ENCODE assay signal across 12 cellular contexts in the genomic region with DNA sequence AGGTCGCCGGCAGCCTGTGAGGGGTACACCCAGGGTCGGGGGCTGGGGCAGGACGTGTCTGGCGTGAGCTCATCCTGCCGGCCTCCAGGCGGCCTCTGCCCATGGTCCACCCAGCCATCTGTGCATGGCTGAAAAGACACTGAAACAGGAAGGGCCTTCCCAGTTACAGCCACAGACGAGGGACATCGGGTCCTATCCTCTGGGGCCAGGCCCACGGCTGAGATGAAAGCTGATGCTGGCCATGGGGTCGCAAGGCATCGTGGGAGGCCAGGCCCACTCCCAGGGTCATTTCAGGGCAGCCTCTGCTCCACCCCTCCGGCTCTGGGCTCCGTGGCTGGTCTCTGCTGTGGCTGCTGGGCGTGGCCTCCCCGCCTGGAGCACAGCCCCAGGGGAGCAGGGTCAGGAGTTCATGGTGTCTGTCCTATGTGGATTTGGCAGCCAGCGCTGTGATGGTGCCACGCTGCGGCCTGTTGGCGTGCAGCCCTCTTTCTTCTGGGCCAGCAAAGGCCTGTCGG. TPM values are rescaled to one million over a fixed set of nuclear protein-coding genes. Genes with fewer than 3 reads are reported as not detected.
DNase-seq lines count a peak whose midpoint lies in the region; ATAC-seq, FAIRE-seq and TF ChIP-seq lines count a peak whose summit lies in the region.
"Had no signal": no experiment of that assay in that cellular context is flagged by ENCODE, and none has a peak within 500 bp of the region (broad histone marks: within the 10 kb centered on the region; RNA-seq: fewer than 3 reads in every experiment).

No MANE protein-coding gene starts in this region.

- intact Hi-C loops in HepG2 (cut with micrococcal nuclease; ENCODE audit: unreplicated experiment) (no loop called here), heart left ventricle (cut with DNase I) (loop anchor here in 8 of 10 donors (2.0 to 10.0 kb wide), 7 partner anchors 22 to 302 kb away; a partner anchor contains a TSS), aorta (cut with DNase I) (no loop called here)

- no peaks in the 10 kb centered on the region for H3K79me2 ChIP-seq in HepG2 (ENCODE audit: insufficient read depth, low read length)

- WGBS in liver = 37% methylated on average over 21 of the region's 21 CpGs
- WGBS in HepG2 (ENCODE audit: low lambda C conversion rate) = 92% methylated on average over 7 of the region's 21 CpGs
- WGBS in heart left ventricle, 4 donors = 21 to 34% (median 27%) methylated on average over 18 to 21 of the region's 21 CpGs
- WGBS in aorta, 2 donors = 23 to 26% methylated on average over 21 of the region's 21 CpGs

- no peak overlapping the region for H3K4me2 ChIP-seq in HepG2 (ENCODE audit: low read depth, low read length)

- no peak for TF ChIP-seq POLR2A in HepG2 (IDR thresholded peaks at IDR 0.05; ENCODE audit: insufficient read depth in 1 of 2, low read depth in 2 of 2, low read length in 2 of 2)
- no peak for TF ChIP-seq POLR2A in heart left ventricle (IDR thresholded peaks at IDR 0.05)

- TF ChIP-seq EP300 in HepG2 (IDR thresholded peaks at IDR 0.05; ENCODE audit: low read depth in 2 of 2, low read length in 2 of 2) (no peak), HepG2 (CRISPR knock-in tag; IDR thresholded peaks at IDR 0.05; ENCODE audit: borderline replicate concordance) (no peak)

- BruUV-seq in HepG2 (replicated peaks; lab: Mats Ljungman, UMichigan) = no TSS peak

- POLR2A ChIA-PET in HepG2 (lab: Yijun Ruan, JAX) = no interaction called here

- no peak for FAIRE-seq in HepG2 (lab: Jason Lieb, UNC)
- no peak for FAIRE-seq in RCC 7860 (lab: Jason Lieb, UNC)

- TF ChIP-seq CTCF in liver (IDR thresholded peaks at IDR 0.05; ENCODE audit: low read depth, low read length, missing input control) (no peak), HepG2 (CRISPR knock-in tag; IDR thresholded peaks at IDR 0.05) (no peak), heart left ventricle (IDR thresholded peaks at IDR 0.05) (peak in 2 of 12 donors; percentile 11 to 29)

- H3K9ac ChIP-seq in liver (ENCODE audit: low read depth in 1 of 2, low read length in 2 of 2) (peak overlapping the region in 1 of 2 donors; percentile 58), HepG2 (ENCODE audit: insufficient read depth, low read depth, low read length) (no peak overlapping the region)

- peaks cover 18 to 44% (median 31%) of the 10 kb centered on the region in 4 donors for H3K4me1 ChIP-seq in liver (ENCODE audit: control insufficient read depth in 4 of 4, insufficient read depth in 4 of 4, low read length in 3 of 4)
- peaks cover 12% of the 10 kb centered on the region for H3K4me1 ChIP-seq in HepG2 (ENCODE audit: insufficient read depth, low read length)
- H3K4me1 ChIP-seq in heart left ventricle = peaks cover 0 to 45% (median 34%) of the 10 kb centered on the region in 12 donors
- no peaks in the 10 kb centered on the region for H3K4me1 ChIP-seq in aorta (ENCODE audit: control insufficient read depth in 1 of 2, insufficient read depth in 2 of 2, low read length in 2 of 2)

- H4K20me1 ChIP-seq in HepG2 (ENCODE audit: insufficient read depth, low read length) = no peaks in the 10 kb centered on the region

- no peak for DNase-seq in HepG2 (ENCODE audit: low spot score)
- peak; percentile 79 to 93 (median 89) for DNase-seq in heart left ventricle
- DNase-seq in aorta = peak in 1 of 2 donors; percentile 78
- DNase-seq in ecto neural progenitor cell (ENCODE audit: low spot score) = no peak
- DNase-seq in RCC 7860 (ENCODE audit: low spot score) = no peak
- DNase-seq: NCI-H1694; OCI-M1; stimulated activated naive CD8-positive, alpha-beta T cell treated with anti-CD3 and anti-CD28 coated beads, Interleukin-15, amount 100 ng/mL, for 72 hours had no signal

- H3K36me3 ChIP-seq in liver (ENCODE audit: control insufficient read depth in 4 of 4, insufficient read depth in 3 of 4, low read depth in 1 of 4, low read length in 3 of 4) (peaks cover 0 to 9% (median under 1%) of the 10 kb centered on the region in 4 donors), HepG2 (replicated peaks in 1 of 2; ENCODE audit: control insufficient read depth in 1 of 2, insufficient read depth in 2 of 2, low read length in 2 of 2) (peaks cover 12 to 29% of the 10 kb centered on the region in 2 experiments; a peak in 4 of 5 replicates), heart left ventricle (peaks cover 0 to 19% (median 3%) of the 10 kb centered on the region in 9 donors), aorta (ENCODE audit: control insufficient read depth in 1 of 2, insufficient read depth in 2 of 2, low read length in 1 of 2) (no peaks in the 10 kb centered on the region)

- peak overlapping the region in 1 of 2 donors; percentile 48 for H3K27ac ChIP-seq in liver (ENCODE audit: low read depth in 1 of 2, low read length in 2 of 2)
- H3K27ac ChIP-seq in HepG2 (ENCODE audit: extremely low read length, insufficient read depth, low read length) = no peak overlapping the region
- peak overlapping the region in 11 of 12 donors; percentile 13 to 63 (median 52) for H3K27ac ChIP-seq in heart left ventricle
- H3K27ac ChIP-seq in aorta (ENCODE audit: low read depth in 1 of 2, low read length in 2 of 2) = no peak overlapping the region
- H3K27ac ChIP-seq: HL-60 had no signal

- ATAC-seq in HepG2 = no peak
- peak; percentile 45 to 76 (median 72) for ATAC-seq in heart left ventricle
- ATAC-seq in aorta (ENCODE audit: low FRiP score) = peak; percentile 54
- ATAC-seq: stimulated activated naive CD8-positive, alpha-beta T cell treated with anti-CD3 and anti-CD28 coated beads, Interleukin-15, amount 100 ng/mL, for 72 hours had no signal

- H3K27me3 ChIP-seq in liver (ENCODE audit: control insufficient read depth in 4 of 4, insufficient read depth in 4 of 4, low read length in 3 of 4) (no peaks in the 10 kb centered on the region), HepG2 (ENCODE audit: control insufficient read depth in 1 of 2, insufficient read depth in 2 of 2, low read length in 2 of 2) (no peaks in the 10 kb centered on the region), heart left ventricle (no peaks in the 10 kb centered on the region), aorta (ENCODE audit: control insufficient read depth in 1 of 2, insufficient read depth in 2 of 2, low read length in 1 of 2) (no peaks in the 10 kb centered on the region)

- CTCF ChIA-PET in HepG2 (lab: Yijun Ruan, JAX; ENCODE audit: low intra/inter-chr PET ratio, low total read pairs) = no interaction called here

- H3K9me3 ChIP-seq in liver (ENCODE audit: control insufficient read depth in 4 of 4, low read length in 3 of 4) (no peaks in the 10 kb centered on the region), HepG2 (ENCODE audit: low read length) (no peaks in the 10 kb centered on the region), heart left ventricle (no peaks in the 10 kb centered on the region), aorta (ENCODE audit: control insufficient read depth, low read length) (no peaks in the 10 kb centered on the region)

- H2AFZ ChIP-seq in HepG2 (ENCODE audit: low read length) = no peak overlapping the region

- no peak overlapping the region for H3K4me3 ChIP-seq in liver (ENCODE audit: low read depth in 1 of 3, low read length in 3 of 3)
- no peak overlapping the region for H3K4me3 ChIP-seq in HepG2 (replicated peaks in 1 of 3; ENCODE audit: insufficient read depth in 1 of 3, low read depth in 2 of 3, low read length in 3 of 3)
- H3K4me3 ChIP-seq in heart left ventricle = no peak overlapping the region
- no peak overlapping the region for H3K4me3 ChIP-seq in aorta (ENCODE audit: low read length in 2 of 2)

- TF ChIP-seq RAD21 in liver (IDR thresholded peaks at IDR 0.05) (peak; percentile 67 to 74), HepG2 (CRISPR knock-in tag; IDR thresholded peaks at IDR 0.05) (no peak)

- in situ Hi-C loops in HepG2 (cut with HindIII; ENCODE audit: extremely low pct_ligation_motif_present, low pct_unique_long_range_greater_than_20kb) = no loop called here

RNA-seq across cellular contexts. Expression of a gene that starts 16.6 kb away (rescaled TPM):
- total RNA-seq in liver (10 to 100 TPM; 17.6 to 27.3 TPM), HepG2 (2016; rRNA removed; fragmentation: Illumina TruSeq; extraction: Trizol) (7.2 and 10.4 TPM in 2 replicates), heart left ventricle (100 to 1,000 TPM in 7 of 9 donors, 10 to 100 TPM in 2; 61.6 to 209 (median 129) TPM), aorta (100 to 1,000 TPM; 116 to 119 TPM)
- polyA plus RNA-seq in liver (100 to 1,000 TPM in 1 of 2 donors, 10 to 100 TPM in 1; 93.8 to 132 TPM), HepG2 (2011; rRNA removed) (20.1 and 21.1 TPM in 2 replicates), heart left ventricle (100 to 1,000 TPM; 132 to 232 TPM), aorta (100 to 1,000 TPM in 1 of 2 donors, 10 to 100 TPM in 1; 67.9 to 108 TPM)
- 7.6 and 9.4 TPM in 2 replicates for total RNA-seq in HepG2 (2016; cell fraction: cytosol; rRNA removed; fragmentation: Illumina TruSeq; extraction: Trizol; ENCODE audit: low read depth)
- 5.7 and 10.1 TPM in 2 replicates for total RNA-seq in HepG2 (2016; cell fraction: insoluble cytoplasmic fraction; rRNA removed; fragmentation: Illumina TruSeq; extraction: Trizol)
- 11.1 and 14.0 TPM in 2 replicates for total RNA-seq in HepG2 (2016; cell fraction: membrane; rRNA removed; fragmentation: Illumina TruSeq; extraction: Trizol)
- total RNA-seq in HepG2 (2016; cell fraction: nucleus; rRNA removed; fragmentation: Illumina TruSeq; extraction: Trizol) = 13.6 and 17.3 TPM in 2 replicates
- polyA plus RNA-seq in HepG2 (2011; cell fraction: cytosol; rRNA removed) = 29.7 and 32.0 TPM in 2 replicates
- 42.5 and 51.4 TPM in 2 replicates for polyA plus RNA-seq in HepG2 (2011; cell fraction: nucleus; rRNA removed)
- 133 and 154 TPM in 2 replicates for polyA plus RNA-seq in HepG2 (2012)
- 106 and 119 TPM in 2 replicates for polyA plus RNA-seq in HepG2 (2016; cell fraction: cytosol; fragmentation: Illumina TruSeq; extraction: Trizol; ENCODE audit: low read depth)
- polyA plus RNA-seq in HepG2 (2016; cell fraction: insoluble cytoplasmic fraction; fragmentation: Illumina TruSeq; extraction: Trizol; ENCODE audit: low read depth) = 50.3 and 60.7 TPM in 2 replicates
- polyA plus RNA-seq in HepG2 (2016; cell fraction: membrane; fragmentation: Illumina TruSeq; extraction: Trizol; ENCODE audit: low read depth) = 97.9 and 104 TPM in 2 replicates
- polyA plus RNA-seq in HepG2 (2016; cell fraction: nucleus; fragmentation: Illumina TruSeq; extraction: Trizol; ENCODE audit: insufficient read depth, low read depth) = 168 and 190 TPM in 2 replicates
- polyA minus RNA-seq in HepG2 (2011; rRNA and poly(A)+ RNA removed; ENCODE audit: low replicate concordance) = 20.0 and 29.5 TPM in 2 replicates
- 52.8 and 62.5 TPM in 2 replicates for polyA minus RNA-seq in HepG2 (2011; cell fraction: cytosol; rRNA and poly(A)+ RNA removed)
- 10.4 and 11.5 TPM in 2 replicates for polyA minus RNA-seq in HepG2 (2011; cell fraction: nucleus; rRNA and poly(A)+ RNA removed)

RNA-seq across cellular contexts. Expression of a gene that starts 22.2 kb away (rescaled TPM):
- total RNA-seq in liver = 10 to 100 TPM; 14.6 to 22.3 TPM
- 1 to 10 TPM; 8.4 TPM for polyA plus RNA-seq in liver
- 13.7 and 17.6 TPM in 2 replicates for total RNA-seq in HepG2 (2016; rRNA removed; fragmentation: Illumina TruSeq; extraction: Trizol)
- 1.3 and 1.4 TPM in 2 replicates for total RNA-seq in HepG2 (2016; cell fraction: cytosol; rRNA removed; fragmentation: Illumina TruSeq; extraction: Trizol; ENCODE audit: low read depth)
- total RNA-seq in HepG2 (2016; cell fraction: insoluble cytoplasmic fraction; rRNA removed; fragmentation: Illumina TruSeq; extraction: Trizol) = 12.6 and 15.8 TPM in 2 replicates
- total RNA-seq in HepG2 (2016; cell fraction: membrane; rRNA removed; fragmentation: Illumina TruSeq; extraction: Trizol) = 4.8 and 5.7 TPM in 2 replicates
- 12.6 and 14.4 TPM in 2 replicates for total RNA-seq in HepG2 (2016; cell fraction: nucleus; rRNA removed; fragmentation: Illumina TruSeq; extraction: Trizol)
- 7.7 and 8.4 TPM in 2 replicates for polyA plus RNA-seq in HepG2 (2011; rRNA removed)
- 3.7 and 4.9 TPM in 2 replicates for polyA plus RNA-seq in HepG2 (2011; cell fraction: cytosol; rRNA removed)
- polyA plus RNA-seq in HepG2 (2011; cell fraction: nucleus; rRNA removed) = 29.9 and 35.0 TPM in 2 replicates
- polyA plus RNA-seq in HepG2 (2012) = 5.7 TPM in 2 replicates
- 1.0 and 1.2 TPM in 2 replicates for polyA plus RNA-seq in HepG2 (2016; cell fraction: cytosol; fragmentation: Illumina TruSeq; extraction: Trizol; ENCODE audit: low read depth)
- 8.4 and 11.8 TPM in 2 replicates for polyA plus RNA-seq in HepG2 (2016; cell fraction: insoluble cytoplasmic fraction; fragmentation: Illumina TruSeq; extraction: Trizol; ENCODE audit: low read depth)
- polyA plus RNA-seq in HepG2 (2016; cell fraction: membrane; fragmentation: Illumina TruSeq; extraction: Trizol; ENCODE audit: low read depth) = 2.4 and 3.2 TPM in 2 replicates
- polyA plus RNA-seq in HepG2 (2016; cell fraction: nucleus; fragmentation: Illumina TruSeq; extraction: Trizol; ENCODE audit: insufficient read depth, low read depth) = 22.4 and 24.8 TPM in 2 replicates
- polyA minus RNA-seq in HepG2 (2011; rRNA and poly(A)+ RNA removed; ENCODE audit: low replicate concordance) = 11.0 and 28.2 TPM in 2 replicates
- 9.1 and 10.4 TPM in 2 replicates for polyA minus RNA-seq in HepG2 (2011; cell fraction: cytosol; rRNA and poly(A)+ RNA removed)
- 10.0 and 13.8 TPM in 2 replicates for polyA minus RNA-seq in HepG2 (2011; cell fraction: nucleus; rRNA and poly(A)+ RNA removed)
- 10 to 100 TPM in 8 of 9 donors, 1 to 10 TPM in 1; 8.9 to 19.2 (median 11.9) TPM for total RNA-seq in heart left ventricle
- 1 to 10 TPM; 4.0 to 6.7 TPM for polyA plus RNA-seq in heart left ventricle
- total RNA-seq in aorta = 10 to 100 TPM in 1 of 2 donors, 1 to 10 TPM in 1; 6.9 to 15.6 TPM
- polyA plus RNA-seq in aorta = 1 to 10 TPM in 1 of 2 donors, under 1 TPM in 1; 0.38 to 3.0 TPM

RNA-seq across cellular contexts. Expression of a gene that starts 23.0 kb away (rescaled TPM):
- total RNA-seq in liver = 10 to 100 TPM; 20.9 to 25.3 TPM
- 10 to 100 TPM in 1 of 2 donors, 1 to 10 TPM in 1; 7.5 to 10.4 TPM for polyA plus RNA-seq in liver
- 13.8 and 39.1 TPM in 2 replicates for total RNA-seq in HepG2 (2016; rRNA removed; fragmentation: Illumina TruSeq; extraction: Trizol)
- 14.4 and 16.3 TPM in 2 replicates for total RNA-seq in HepG2 (2016; cell fraction: cytosol; rRNA removed; fragmentation: Illumina TruSeq; extraction: Trizol; ENCODE audit: low read depth)
- total RNA-seq in HepG2 (2016; cell fraction: insoluble cytoplasmic fraction; rRNA removed; fragmentation: Illumina TruSeq; extraction: Trizol) = 15.5 and 37.7 TPM in 2 replicates
- total RNA-seq in HepG2 (2016; cell fraction: membrane; rRNA removed; fragmentation: Illumina TruSeq; extraction: Trizol) = 11.4 and 12.8 TPM in 2 replicates
- total RNA-seq in HepG2 (2016; cell fraction: nucleus; rRNA removed; fragmentation: Illumina TruSeq; extraction: Trizol) = 56.5 and 57.9 TPM in 2 replicates
- polyA plus RNA-seq in HepG2 (2011; rRNA removed) = 33.5 and 51.3 TPM in 2 replicates
- 12.9 and 24.3 TPM in 2 replicates for polyA plus RNA-seq in HepG2 (2011; cell fraction: cytosol; rRNA removed)
- 624 and 803 TPM in 2 replicates for polyA plus RNA-seq in HepG2 (2011; cell fraction: nucleus; rRNA removed)
- 30.1 and 34.2 TPM in 2 replicates for polyA plus RNA-seq in HepG2 (2012)
- polyA plus RNA-seq in HepG2 (2016; cell fraction: cytosol; fragmentation: Illumina TruSeq; extraction: Trizol; ENCODE audit: low read depth) = 5.3 and 8.4 TPM in 2 replicates
- 11.9 and 12.8 TPM in 2 replicates for polyA plus RNA-seq in HepG2 (2016; cell fraction: insoluble cytoplasmic fraction; fragmentation: Illumina TruSeq; extraction: Trizol; ENCODE audit: low read depth)
- polyA plus RNA-seq in HepG2 (2016; cell fraction: membrane; fragmentation: Illumina TruSeq; extraction: Trizol; ENCODE audit: low read depth) = 7.2 and 9.8 TPM in 2 replicates
- 125 and 129 TPM in 2 replicates for polyA plus RNA-seq in HepG2 (2016; cell fraction: nucleus; fragmentation: Illumina TruSeq; extraction: Trizol; ENCODE audit: insufficient read depth, low read depth)
- 20.8 and 63.2 TPM in 2 replicates for polyA minus RNA-seq in HepG2 (2011; rRNA and poly(A)+ RNA removed; ENCODE audit: low replicate concordance)
- polyA minus RNA-seq in HepG2 (2011; cell fraction: cytosol; rRNA and poly(A)+ RNA removed) = 11.8 and 13.7 TPM in 2 replicates
- 81.2 and 102 TPM in 2 replicates for polyA minus RNA-seq in HepG2 (2011; cell fraction: nucleus; rRNA and poly(A)+ RNA removed)
- total RNA-seq in heart left ventricle = 10 to 100 TPM in 5 of 9 donors, 1 to 10 TPM in 4; 8.9 to 34.0 (median 11.8) TPM
- polyA plus RNA-seq in heart left ventricle = 10 to 100 TPM in 1 of 2 donors, 1 to 10 TPM in 1; 9.4 to 13.2 TPM
- total RNA-seq in aorta = 10 to 100 TPM; 22.0 to 44.6 TPM
- 10 to 100 TPM; 19.5 to 48.6 TPM for polyA plus RNA-seq in aorta

RNA-seq across cellular contexts. Expression of a gene that starts 26.1 kb away (rescaled TPM):
- 1 to 10 TPM in 1 of 2 donors, under 1 TPM in 1; 0.19 to 2.3 TPM for total RNA-seq in liver
- polyA plus RNA-seq in liver = under 1 TPM in 1 of 2 donors, not detected in 1; 0.28 TPM
- 0.20 and 0.35 TPM in 2 replicates for total RNA-seq in HepG2 (2016; rRNA removed; fragmentation: Illumina TruSeq; extraction: Trizol)
- total RNA-seq in HepG2 (2016; cell fraction: cytosol; rRNA removed; fragmentation: Illumina TruSeq; extraction: Trizol; ENCODE audit: low read depth) = not detected in 2 replicates
- total RNA-seq in HepG2 (2016; cell fraction: insoluble cytoplasmic fraction; rRNA removed; fragmentation: Illumina TruSeq; extraction: Trizol) = 0.15 and 0.30 TPM in 2 replicates
- total RNA-seq in HepG2 (2016; cell fraction: membrane; rRNA removed; fragmentation: Illumina TruSeq; extraction: Trizol) = 0.25 TPM in 1 of 2 replicates, not detected in the other
- 0.19 and 0.28 TPM in 2 replicates for total RNA-seq in HepG2 (2016; cell fraction: nucleus; rRNA removed; fragmentation: Illumina TruSeq; extraction: Trizol)
- 0.09 and 0.29 TPM in 2 replicates for polyA plus RNA-seq in HepG2 (2011; rRNA removed)
- 0.12 and 0.15 TPM in 2 replicates for polyA plus RNA-seq in HepG2 (2011; cell fraction: cytosol; rRNA removed)
- 0.66 and 0.79 TPM in 2 replicates for polyA plus RNA-seq in HepG2 (2011; cell fraction: nucleus; rRNA removed)
- polyA plus RNA-seq in HepG2 (2012) = 0.07 and 0.11 TPM in 2 replicates
- polyA plus RNA-seq in HepG2 (2016; cell fraction: cytosol; fragmentation: Illumina TruSeq; extraction: Trizol; ENCODE audit: low read depth) = 0.08 TPM in 1 of 2 replicates, not detected in the other
- not detected in 2 replicates for polyA plus RNA-seq in HepG2 (2016; cell fraction: insoluble cytoplasmic fraction; fragmentation: Illumina TruSeq; extraction: Trizol; ENCODE audit: low read depth)
- not detected in 2 replicates for polyA plus RNA-seq in HepG2 (2016; cell fraction: membrane; fragmentation: Illumina TruSeq; extraction: Trizol; ENCODE audit: low read depth)
- polyA plus RNA-seq in HepG2 (2016; cell fraction: nucleus; fragmentation: Illumina TruSeq; extraction: Trizol; ENCODE audit: insufficient read depth, low read depth) = 0.23 TPM in 1 of 2 replicates, not detected in the other
- polyA minus RNA-seq in HepG2 (2011; rRNA and poly(A)+ RNA removed; ENCODE audit: low replicate concordance) = 0.49 and 1.4 TPM in 2 replicates
- polyA minus RNA-seq in HepG2 (2011; cell fraction: cytosol; rRNA and poly(A)+ RNA removed) = 0.59 and 0.62 TPM in 2 replicates
- polyA minus RNA-seq in HepG2 (2011; cell fraction: nucleus; rRNA and poly(A)+ RNA removed) = 0.39 and 0.62 TPM in 2 replicates
- under 1 TPM in 6 of 9 donors, not detected in 3; 0.09 to 0.50 (median 0.20) TPM for total RNA-seq in heart left ventricle
- not detected for polyA plus RNA-seq in heart left ventricle
- total RNA-seq in aorta = under 1 TPM in 1 of 2 donors, not detected in 1; 0.42 TPM
- not detected for polyA plus RNA-seq in aorta
- total RNA-seq: activated T-helper 1 cell treated with anti-CD3 and anti-CD28 coated beads, Interleukin-12 subunit alpha, Interleukin-12 subunit beta, Interleukin-2, Interleukin-4 antibody, amounts not matched to agents 30 ng/mL and 10 ng/mL and 1 ng/mL, durations not matched to agents 14 hours and 24 hours and 36 hours had no signal

RNA-seq across cellular contexts. Expression of a gene that starts 34.0 kb away (rescaled TPM):
- total RNA-seq in liver (under 1 TPM; 0.17 to 0.23 TPM), HepG2 (2016; rRNA removed; fragmentation: Illumina TruSeq; extraction: Trizol) (not detected in 2 replicates), heart left ventricle (under 1 TPM in 1 of 9 donors, not detected in 8; 0.18 TPM), aorta (not detected)
- polyA plus RNA-seq in liver (1 to 10 TPM in 1 of 2 donors, under 1 TPM in 1; 0.06 to 1.6 TPM), HepG2 (2011; rRNA removed) (0.04 TPM in 1 of 2 replicates, not detected in the other), heart left ventricle (under 1 TPM; 0.04 to 0.27 TPM), aorta (1 to 10 TPM in 1 of 2 donors, under 1 TPM in 1; 0.38 to 1.2 TPM)
- total RNA-seq in HepG2 (2016; cell fraction: cytosol; rRNA removed; fragmentation: Illumina TruSeq; extraction: Trizol; ENCODE audit: low read depth) = not detected in 2 replicates
- total RNA-seq in HepG2 (2016; cell fraction: insoluble cytoplasmic fraction; rRNA removed; fragmentation: Illumina TruSeq; extraction: Trizol) = not detected in 2 replicates
- total RNA-seq in HepG2 (2016; cell fraction: membrane; rRNA removed; fragmentation: Illumina TruSeq; extraction: Trizol) = not detected in 2 replicates
- total RNA-seq in HepG2 (2016; cell fraction: nucleus; rRNA removed; fragmentation: Illumina TruSeq; extraction: Trizol) = not detected in 2 replicates
- not detected in 2 replicates for polyA plus RNA-seq in HepG2 (2011; cell fraction: cytosol; rRNA removed)
- 0.16 TPM in 1 of 2 replicates, not detected in the other for polyA plus RNA-seq in HepG2 (2011; cell fraction: nucleus; rRNA removed)
- not detected in 2 replicates for polyA plus RNA-seq in HepG2 (2012)
- not detected in 2 replicates for polyA plus RNA-seq in HepG2 (2016; cell fraction: cytosol; fragmentation: Illumina TruSeq; extraction: Trizol; ENCODE audit: low read depth)
- not detected in 2 replicates for polyA plus RNA-seq in HepG2 (2016; cell fraction: insoluble cytoplasmic fraction; fragmentation: Illumina TruSeq; extraction: Trizol; ENCODE audit: low read depth)
- polyA plus RNA-seq in HepG2 (2016; cell fraction: membrane; fragmentation: Illumina TruSeq; extraction: Trizol; ENCODE audit: low read depth) = not detected in 2 replicates
- polyA plus RNA-seq in HepG2 (2016; cell fraction: nucleus; fragmentation: Illumina TruSeq; extraction: Trizol; ENCODE audit: insufficient read depth, low read depth) = not detected in 2 replicates
- polyA minus RNA-seq in HepG2 (2011; rRNA and poly(A)+ RNA removed; ENCODE audit: low replicate concordance) = 0.10 and 0.16 TPM in 2 replicates
- not detected in 2 replicates for polyA minus RNA-seq in HepG2 (2011; cell fraction: cytosol; rRNA and poly(A)+ RNA removed)
- polyA minus RNA-seq in HepG2 (2011; cell fraction: nucleus; rRNA and poly(A)+ RNA removed) = 0.37 and 0.52 TPM in 2 replicates
- polyA plus RNA-seq: AG04450 had no signal

Comparison
In these comparisons a context has a peak if more than half of its experiments do, and no peak if none do; other contexts are left out.
1. H3K27ac ChIP-seq: peak in heart left ventricle (11 of 12); none in HepG2 (single experiment) and aorta (0 of 2).
2. DNase-seq: peak in heart left ventricle (5 of 5); none in HepG2 (single experiment), ecto neural progenitor cell (single experiment) and RCC 7860 (single experiment).
3. intact Hi-C loops: an anchor here in heart left ventricle (2.0 to 10.0 kb wide); none called in HepG2 and aorta.